In genomic region chr7:99408347-99409191, GRCh38 we compare ENCODE assay signal across 8 cellular contexts. TPM values are rescaled to one million over a fixed set of nuclear protein-coding genes. Genes with fewer than 3 reads are reported as not detected.
DNase-seq lines count a peak whose midpoint lies in the region; ATAC-seq and TF ChIP-seq lines count a peak whose summit lies in the region.

TSS of gene BUD31 (plus strand) at chr7:99408969. CDS start at chr7:99411093, 2,124 bp downstream.
TSS of gene PDAP1 (minus strand) at chr7:99408597. CDS start at chr7:99408548, 49 bp downstream.

- in situ Hi-C loops in mammary epithelial cell (cut with MboI; ENCODE audit: low sequenced_read_pairs in 2 of 2): no loop called here

- CTCF ChIA-PET in mammary epithelial cell (lab: Charles Lee; ENCODE audit: low non-redundant PET): no interaction called here

- dilution Hi-C loops in mammary epithelial cell (cut with HindIII; ENCODE audit: low sequenced_read_pairs): no loop called here

- peak within 1 kb of the TSS; percentile 99 for H3K4me3 ChIP-seq in ACC112 (ENCODE audit: low read depth, low read length)
- H3K4me3 ChIP-seq in WERI-Rb-1 (ENCODE audit: low read depth, low read length): peak within 1 kb of the TSS; percentile 96
- peak within 1 kb of the TSS; percentile 93 to 97 (median 96) for H3K4me3 ChIP-seq in mammary epithelial cell (replicated peaks in 1 of 3; ENCODE audit: insufficient read depth in 1 of 3, low read depth in 2 of 3, low read length in 3 of 3)
- H3K4me3 ChIP-seq in smooth muscle cell: peak within 1 kb of the TSS; percentile 92

- H3K36me3 ChIP-seq in ACC112 (ENCODE audit: insufficient read depth, low read length) (peaks cover 12% of the 10 kb centered on the region), WERI-Rb-1 (peaks cover 65% of the 10 kb centered on the region), mammary epithelial cell (ENCODE audit: insufficient read depth, low read length) (peaks cover 25% of the 10 kb centered on the region), smooth muscle cell (ENCODE audit: low read depth) (peaks cover 10% of the 10 kb centered on the region)

- peaks cover 43% of the 10 kb centered on the region for H3K4me1 ChIP-seq in ACC112 (ENCODE audit: control insufficient read depth, insufficient read depth, low read length, unreplicated experiment)
- peaks cover 33% of the 10 kb centered on the region for H3K4me1 ChIP-seq in mammary epithelial cell (ENCODE audit: insufficient read depth, low read length)
- H3K4me1 ChIP-seq in smooth muscle cell (ENCODE audit: low read depth): peaks cover 17% of the 10 kb centered on the region

- H2AFZ ChIP-seq in ACC112 (ENCODE audit: low read length, unreplicated experiment) (peak within 1 kb of the TSS; percentile 99), mammary epithelial cell (ENCODE audit: low read depth, low read length) (peak within 1 kb of the TSS; percentile 92), smooth muscle cell (ENCODE audit: low read depth) (peak within 1 kb of the TSS; percentile 53)

- peaks cover 77% of the 10 kb centered on the region for H3K79me2 ChIP-seq in ACC112 (ENCODE audit: control insufficient read depth, insufficient read depth, low read length, unreplicated experiment)
- peaks cover 93% of the 10 kb centered on the region for H3K79me2 ChIP-seq in mammary epithelial cell (ENCODE audit: insufficient read depth, low read length)
- peaks cover 72% of the 10 kb centered on the region for H3K79me2 ChIP-seq in smooth muscle cell (ENCODE audit: low read depth)

- no peaks in the 10 kb centered on the region for H3K27me3 ChIP-seq in ACC112 (ENCODE audit: insufficient read depth, low read length)
- H3K27me3 ChIP-seq in WERI-Rb-1 (ENCODE audit: insufficient read depth, low read depth, severe bottlenecking): no peaks in the 10 kb centered on the region
- no peaks in the 10 kb centered on the region for H3K27me3 ChIP-seq in mammary epithelial cell (ENCODE audit: insufficient read depth, low read length)
- no peaks in the 10 kb centered on the region for H3K27me3 ChIP-seq in smooth muscle cell (ENCODE audit: low read depth)

- BruUV-seq in mammary epithelial cell (replicated peaks; lab: Mats Ljungman, UMichigan): no TSS peak

- no peaks in the 10 kb centered on the region for H3F3A ChIP-seq in smooth muscle cell (ENCODE audit: low read depth)

- under 1% methylated on average over 41 of the region's 73 CpGs for WGBS in mammary epithelial cell (ENCODE audit: low coverage, missing lambda C conversion rate)
- 1% methylated on average over 73 of the region's 73 CpGs for WGBS in smooth muscle cell (ENCODE audit: low lambda C conversion rate)

- H3K4me2 ChIP-seq in mammary epithelial cell (ENCODE audit: insufficient read depth, low read depth, low read length) (peak within 1 kb of the TSS; percentile 88), smooth muscle cell (peak within 1 kb of the TSS; percentile 96)

- no peaks in the 10 kb centered on the region for H3K9me3 ChIP-seq in WERI-Rb-1 (ENCODE audit: severe bottlenecking)
- H3K9me3 ChIP-seq in mammary epithelial cell (replicated peaks; ENCODE audit: insufficient read depth, low read length): no peaks in the 10 kb centered on the region
- no peaks in the 10 kb centered on the region for H3K9me3 ChIP-seq in smooth muscle cell (replicated peaks; ENCODE audit: low read depth)

- TF ChIP-seq CTCF in WERI-Rb-1 (IDR thresholded peaks at IDR 0.05; ENCODE audit: low read depth, low read length) (no peak), mammary epithelial cell (conservative IDR thresholded peaks at IDR 0.05 in 1 of 2, IDR thresholded peaks at IDR 0.05 in 1 of 2; ENCODE audit: extremely low read depth in 1 of 2, insufficient read depth in 1 of 2, low read depth in 1 of 2, low read length in 2 of 2) (peak in 1 of 2 donors; percentile 10), smooth muscle cell (IDR thresholded peaks at IDR 0.05; ENCODE audit: borderline replicate concordance, insufficient read depth, poor library complexity, severe bottlenecking) (no peak)

- ATAC-seq in GM18870 (IDR thresholded peaks at IDR 0.05; ENCODE audit: unreplicated experiment) (peak; percentile 83), HG03135 (IDR thresholded peaks at IDR 0.05; ENCODE audit: unreplicated experiment) (peak; percentile 80)

- H3K27ac ChIP-seq in ACC112 (ENCODE audit: low read depth, low read length) (peak within 1 kb of the TSS; percentile 97), WERI-Rb-1 (peak within 1 kb of the TSS; percentile 100), mammary epithelial cell (ENCODE audit: insufficient read depth, low read depth, low read length) (peak within 1 kb of the TSS; percentile 88), smooth muscle cell (ENCODE audit: low read depth) (peak within 1 kb of the TSS; percentile 98)

- intact Hi-C loops in mammary epithelial cell (cut with micrococcal nuclease): loop anchor here (1.0 kb wide), 1 partner anchor 33 kb away; no protein-coding TSS in a partner anchor

- H3K9ac ChIP-seq in mammary epithelial cell (ENCODE audit: insufficient read depth, low read length): peak within 1 kb of the TSS; percentile 96
- peak within 1 kb of the TSS; percentile 97 for H3K9ac ChIP-seq in smooth muscle cell (ENCODE audit: low read depth)

- DNase-seq in NCI-H2196 treated with DMSO at 0.1 percent for 48 hours (lab: John Stamatoyannopoulos, UW; ENCODE audit: unreplicated experiment) (peak; percentile 88), WERI-Rb-1 (peak; percentile 92), mammary epithelial cell (peak; percentile 92), iPS-NIHi11 (ENCODE audit: low spot score) (peak; percentile 93), smooth muscle cell (lab: John Stamatoyannopoulos, UW; ENCODE audit: unreplicated experiment) (peak; percentile 90)

- H4K20me1 ChIP-seq in mammary epithelial cell (ENCODE audit: insufficient read depth, low read length) (no peaks in the 10 kb centered on the region), smooth muscle cell (ENCODE audit: low read depth) (peaks cover 64% of the 10 kb centered on the region)

RNA-seq across cellular contexts. Expression of gene BUD31, which starts in this region (rescaled TPM):
- total RNA-seq in mammary epithelial cell (100 to 1,000 TPM in 1 of 2 donors, 10 to 100 TPM in 1; 52.3 to 140 TPM), smooth muscle cell (97.2 and 133 TPM in 2 replicates)
- polyA plus RNA-seq in mammary epithelial cell (59.9 TPM), smooth muscle cell (222 and 249 TPM in 2 replicates)
- polyA minus RNA-seq in mammary epithelial cell: 26.9 TPM

RNA-seq across cellular contexts. Expression of gene PDAP1, which starts in this region (rescaled TPM):
- total RNA-seq in mammary epithelial cell: 100 to 1,000 TPM in 1 of 2 donors, 10 to 100 TPM in 1; 23.0 to 182 TPM
- 60.9 TPM for polyA plus RNA-seq in mammary epithelial cell
- 30.6 TPM for polyA minus RNA-seq in mammary epithelial cell
- 57.5 and 89.4 TPM in 2 replicates for total RNA-seq in smooth muscle cell
- 77.3 and 82.1 TPM in 2 replicates for polyA plus RNA-seq in smooth muscle cell

Comparison
In these comparisons a context has a peak if more than half of its experiments do, and no peak if none do; other contexts are left out.
1. Peak in every context shown above with its lines: DNase-seq, ATAC-seq, H3K4me3 ChIP-seq and H3K27ac ChIP-seq.